1 cellular context compared by ENCODE assay signal in the genomic region with DNA sequence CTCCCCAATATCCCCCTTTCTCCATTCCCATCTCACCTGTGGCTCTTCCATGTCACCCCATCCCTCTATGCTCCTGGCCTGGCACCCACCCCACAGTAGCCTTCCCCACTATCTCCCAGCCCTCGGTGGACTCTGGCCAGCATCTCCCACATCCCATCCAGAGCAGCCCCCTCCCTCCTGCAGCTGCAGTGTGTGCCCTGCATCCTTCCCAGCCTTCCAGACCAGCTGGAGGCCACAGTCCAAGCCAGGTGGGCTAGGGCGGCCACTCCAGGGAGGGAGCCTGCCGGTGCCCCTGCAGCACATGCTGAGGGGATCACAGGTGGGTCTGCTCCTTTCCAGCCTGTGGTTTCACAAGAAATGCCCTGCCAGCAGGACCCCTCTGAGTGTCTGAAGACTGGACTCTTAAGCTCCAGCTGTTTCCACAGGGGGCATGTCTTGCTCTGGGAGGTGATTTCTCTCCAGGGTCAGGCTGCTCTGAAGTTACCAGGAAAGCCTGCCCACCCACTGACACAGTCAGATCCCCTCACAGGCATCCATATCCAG.
TF ChIP-seq lines count a peak whose summit lies in the region.

No MANE protein-coding gene starts in this region.

TF ChIP-seq in SK-N-SH treated with all-trans-retinoic acid at 6 μM for 48 hours, 23 proteins besides CTCF, POLR2A, EP300 and RAD21 (continued from another document):
- TF ChIP-seq, protein P1, sequence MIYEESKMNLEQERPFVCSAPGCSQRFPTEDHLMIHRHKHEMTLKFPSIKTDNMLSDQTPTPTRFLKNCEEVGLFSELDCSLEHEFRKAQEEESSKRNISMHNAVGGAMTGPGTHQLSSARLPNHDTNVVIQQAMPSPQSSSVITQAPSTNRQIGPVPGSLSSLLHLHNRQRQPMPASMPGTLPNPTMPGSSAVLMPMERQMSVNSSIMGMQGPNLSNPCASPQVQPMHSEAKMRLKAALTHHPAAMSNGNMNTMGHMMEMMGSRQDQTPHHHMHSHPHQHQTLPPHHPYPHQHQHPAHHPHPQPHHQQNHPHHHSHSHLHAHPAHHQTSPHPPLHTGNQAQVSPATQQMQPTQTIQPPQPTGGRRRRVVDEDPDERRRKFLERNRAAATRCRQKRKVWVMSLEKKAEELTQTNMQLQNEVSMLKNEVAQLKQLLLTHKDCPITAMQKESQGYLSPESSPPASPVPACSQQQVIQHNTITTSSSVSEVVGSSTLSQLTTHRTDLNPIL (CRISPR knock-in tag; IDR thresholded peaks at IDR 0.05; ENCODE audit: low read depth), result no peak
- no peak for TF ChIP-seq ESRRG (CRISPR knock-in tag; IDR thresholded peaks at IDR 0.05)
